10 cellular contexts compared by ENCODE assay signal in genomic region chr12:80053048-80053790, GRCh38. TPM values are rescaled to one million over a fixed set of nuclear protein-coding genes. Genes with fewer than 3 reads are reported as not detected.
DNase-seq lines count a peak whose midpoint lies in the region; ATAC-seq and TF ChIP-seq lines count a peak whose summit lies in the region.
"Had no signal": no experiment of that assay in that cellular context is flagged by ENCODE, and none has a peak within 500 bp of the region (broad histone marks: within the 10 kb centered on the region; RNA-seq: fewer than 3 reads in every experiment).

No MANE protein-coding gene starts in this region.

- peak overlapping the region; percentile 48 for H3K27ac ChIP-seq in left ventricle myocardium inferior (replicated peaks)
- peak overlapping the region in 2 of 4 donors; percentile 35 to 40 for H3K27ac ChIP-seq in gastrocnemius medialis

- H3K36me3 ChIP-seq in left ventricle myocardium inferior = no peaks in the 10 kb centered on the region
- H3K36me3 ChIP-seq in gastrocnemius medialis = no peaks in the 10 kb centered on the region

- TF ChIP-seq POLR2A in gastrocnemius medialis (IDR thresholded peaks at IDR 0.05) = no peak

- in situ Hi-C loops in astrocyte of the cerebellum (cut with HindIII; ENCODE audit: low sequenced_read_pairs) (no loop called here), gastrocnemius medialis (cut with MboI; ENCODE audit: low sequenced_read_pairs in 4 of 4) (no loop called here)

- peaks cover 5% of the 10 kb centered on the region for H3K27me3 Mint-ChIP-seq in activated T-cell treated with anti-CD3 and anti-CD28 coated beads, Interleukin-2, amount 50 U/mL, for 4 hours (ENCODE audit: low read depth)

- intact Hi-C loops in left ventricle myocardium inferior (cut with micrococcal nuclease) = no loop called here
- intact Hi-C loops in gastrocnemius medialis (cut with DNase I; ENCODE audit: low total_unique reads) = no loop called here

- H3K4me1 Mint-ChIP-seq in activated T-cell treated with anti-CD3 and anti-CD28 coated beads, Interleukin-2, amount 50 U/mL, for 4 hours (ENCODE audit: low read depth) = peaks cover 8% of the 10 kb centered on the region

- H3K4me3 ChIP-seq in astrocyte of the cerebellum (ENCODE audit: low read depth, low read length) = no peak overlapping the region
- no peak overlapping the region for H3K4me3 ChIP-seq in left ventricle myocardium inferior
- no peak overlapping the region for H3K4me3 ChIP-seq in gastrocnemius medialis

- H3K4me3 Mint-ChIP-seq in activated T-cell treated with anti-CD3 and anti-CD28 coated beads, Interleukin-2, amount 50 U/mL, for 4 hours = no peak overlapping the region
- H3K4me3 Mint-ChIP-seq: memory B cell had no signal

- H3K27me3 ChIP-seq in left ventricle myocardium inferior (ENCODE audit: low read depth) = no peaks in the 10 kb centered on the region
- H3K27me3 ChIP-seq in gastrocnemius medialis = no peaks in the 10 kb centered on the region

- TF ChIP-seq CTCF in astrocyte of the cerebellum (IDR thresholded peaks at IDR 0.05; ENCODE audit: low read depth, low read length, missing control alignments) = no peak
- no peak for TF ChIP-seq CTCF in left ventricle myocardium inferior (IDR thresholded peaks at IDR 0.05; ENCODE audit: borderline replicate concordance)
- TF ChIP-seq CTCF in gastrocnemius medialis (IDR thresholded peaks at IDR 0.05 in 4 of 5, conservative IDR thresholded peaks at IDR 0.05 in 1 of 5) = no peak

- no peaks in the 10 kb centered on the region for H3K9me3 ChIP-seq in left ventricle myocardium inferior (replicated peaks)
- no peaks in the 10 kb centered on the region for H3K9me3 ChIP-seq in gastrocnemius medialis

- no peaks in the 10 kb centered on the region for H3K36me3 Mint-ChIP-seq in activated T-cell treated with anti-CD3 and anti-CD28 coated beads, Interleukin-2, amount 50 U/mL, for 4 hours (ENCODE audit: insufficient read depth)
- H3K36me3 Mint-ChIP-seq: memory B cell had no signal

- ATAC-seq in gastrocnemius medialis (peak; percentile 55 to 68), HG02852 (IDR thresholded peaks at IDR 0.05; ENCODE audit: unreplicated experiment) (no peak)
- ATAC-seq in activated T-cell treated with anti-CD3 and anti-CD28 coated beads, Interleukin-2, amount 50 U/mL, for 4 hours = no peak

- no peaks in the 10 kb centered on the region for H3K9me3 Mint-ChIP-seq in activated T-cell treated with anti-CD3 and anti-CD28 coated beads, Interleukin-2, amount 50 U/mL, for 4 hours
- H3K9me3 Mint-ChIP-seq: memory B cell had no signal

- H3K4me1 ChIP-seq in left ventricle myocardium inferior = peaks cover 22% of the 10 kb centered on the region
- H3K4me1 ChIP-seq in gastrocnemius medialis = peaks cover 0 to 6% of the 10 kb centered on the region in 2 donors

- DNase-seq in ELR (ENCODE audit: low read depth) (peak; percentile 53), astrocyte of the cerebellum (ENCODE audit: low read depth) (peak; percentile 79), left ventricle myocardium inferior (peak; percentile 66), gastrocnemius medialis (peak; percentile 24 to 25), NCI-H1092 (lab: John Stamatoyannopoulos, UW) (no peak)
- no peak for DNase-seq in activated T-cell treated with anti-CD3 and anti-CD28 coated beads, Interleukin-2, amount 50 U/mL, for 4 hours
- no peak for DNase-seq in activated T-cell treated with anti-CD3 and anti-CD28 coated beads, Interleukin-2, amount 50 U/mL, for 48 hours
- DNase-seq: NCI-H1105 treated with DMSO at 0.1 percent for 48 hours had no signal

RNA-seq across cellular contexts. Expression of gene OTOGL, which starts 46.1 kb away (rescaled TPM):
- total RNA-seq in left ventricle myocardium inferior = 0.27 TPM
- total RNA-seq in gastrocnemius medialis = under 1 TPM in 3 of 4 donors, not detected in 1; 0.03 to 0.10 (median 0.04) TPM
- not detected for total RNA-seq in activated T-cell treated with anti-CD3 and anti-CD28 coated beads, Interleukin-2, amount 50 U/mL, for 4 hours

Comparison
In these comparisons a context has a peak if more than half of its experiments do, and no peak if none do; other contexts are left out.
1. DNase-seq: peak in ELR (single experiment), astrocyte of the cerebellum (single experiment), left ventricle myocardium inferior (single experiment) and gastrocnemius medialis (2 of 2); none in activated T-cell treated with anti-CD3 and anti-CD28 coated beads, Interleukin-2, amount 50 U/mL, for 4 hours (single experiment), NCI-H1092 (single experiment) and activated T-cell treated with anti-CD3 and anti-CD28 coated beads, Interleukin-2, amount 50 U/mL, for 48 hours (0 of 2).
2. ATAC-seq: peak in gastrocnemius medialis (2 of 2); none in activated T-cell treated with anti-CD3 and anti-CD28 coated beads, Interleukin-2, amount 50 U/mL, for 4 hours (0 of 2) and HG02852 (single experiment).